ENCODE assay signal across 7 cellular contexts in genomic region chr5:116209166-116209565, GRCh38.
"Had no signal": no experiment of that assay in that cellular context is flagged by ENCODE, and none has a peak within 500 bp of the region (broad histone marks: within the 10 kb centered on the region; RNA-seq: fewer than 3 reads in every experiment).

No MANE protein-coding gene starts in this region.

- FAIRE-seq: H1, H54, HTR-8/SVneo had no signal

- ATAC-seq: GM23338 had no signal

- DNase-seq: H9, HCEC 1CT, IMR-90 had no signal

- H3K4me3 ChIP-seq: GM23338 had no signal
